Comparison of ENCODE assay signal across 11 cellular contexts in the genomic region with DNA sequence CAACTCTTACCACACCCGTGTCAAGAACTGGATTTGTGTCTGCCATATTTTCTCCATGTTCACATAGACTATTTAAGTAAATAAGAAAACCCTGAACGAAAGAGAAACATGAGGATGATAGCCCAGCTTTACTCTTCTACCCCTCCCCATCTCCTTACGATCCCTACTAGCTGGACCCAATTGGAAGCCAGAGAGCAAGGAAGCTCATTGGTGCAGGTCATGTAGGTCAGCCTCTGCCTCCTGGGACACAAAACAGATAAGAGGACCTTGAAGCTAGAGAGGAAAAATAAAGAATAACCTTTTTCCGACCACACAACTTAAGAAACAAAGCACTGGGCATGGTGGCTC.
DNase-seq lines count a peak whose midpoint lies in the region; ATAC-seq and TF ChIP-seq lines count a peak whose summit lies in the region.
"Had no signal": no experiment of that assay in that cellular context is flagged by ENCODE, and none has a peak within 500 bp of the region (broad histone marks: within the 10 kb centered on the region; RNA-seq: fewer than 3 reads in every experiment).

No MANE protein-coding gene starts in this region.

- no peaks in the 10 kb centered on the region for H4K20me1 ChIP-seq in osteoblast (ENCODE audit: insufficient read depth, low read length)

- no peak overlapping the region for H3K27ac Mint-ChIP-seq in activated T-cell treated with anti-CD3 and anti-CD28 coated beads, Interleukin-2, amount 50 U/mL, for 72 hours
- peak overlapping the region; percentile 89 to 92 for H3K27ac Mint-ChIP-seq in T-cell
- peak overlapping the region; percentile 99 for H3K27ac Mint-ChIP-seq in stimulated activated memory B cell treated with anti-CD40 and anti-IgM and Interleukin-4, amounts not matched to agents 10 μg/mL and 1 μg/mL and 100 μg/mL, for 72 hours

- no peak for DNase-seq in activated T-cell treated with anti-CD3 and anti-CD28 coated beads, Interleukin-2, amount 50 U/mL, for 72 hours
- no peak for DNase-seq in activated T-cell treated with anti-CD3 and anti-CD28 coated beads, Interleukin-2, amount 50 U/mL, for 48 hours
- DNase-seq in T-cell (no peak), foreskin keratinocyte (no peak), erythroblast (lab: John Stamatoyannopoulos, UW) (no peak), osteoblast (ENCODE audit: insufficient read length, low spot score, missing footprints) (no peak), substantia nigra (lab: John Stamatoyannopoulos, UW) (no peak)
- DNase-seq: uterus had no signal

- no peak for TF ChIP-seq POLR2A in erythroblast (IDR thresholded peaks at IDR 0.05; ENCODE audit: low read length)

- no peak for ATAC-seq in activated T-cell treated with anti-CD3 and anti-CD28 coated beads, Interleukin-2, amount 50 U/mL, for 72 hours (replicated peaks in 1 of 2)
- ATAC-seq in T-cell (replicated peaks in 1 of 4), result no peak
- ATAC-seq in foreskin keratinocyte, result no peak
- ATAC-seq in stimulated activated memory B cell treated with anti-CD40 and anti-IgM and Interleukin-4, amounts not matched to agents 10 μg/mL and 1 μg/mL and 100 μg/mL, for 72 hours, result no peak

- H3K4me3 ChIP-seq in osteoblast (ENCODE audit: insufficient read depth, low read length), result no peak overlapping the region
- H3K4me3 ChIP-seq: HAP-1, uterus had no signal

- no peaks in the 10 kb centered on the region for H3K79me2 ChIP-seq in osteoblast (ENCODE audit: insufficient read depth, low read length)

- H3K27ac ChIP-seq in foreskin keratinocyte, result peak overlapping the region; percentile 44
- H3K27ac ChIP-seq in osteoblast (ENCODE audit: low read depth, low read length), result no peak overlapping the region
- no peak overlapping the region for H3K27ac ChIP-seq in substantia nigra (ENCODE audit: low read depth, low read length, poor library complexity, severe bottlenecking)
- H3K27ac ChIP-seq: neutrophil, uterus had no signal

- POLR2A ChIA-PET in T-cell (lab: Charles Lee), result interaction anchor here in 1 of 2 donors (0.6 kb wide), 1 partner anchor 38 kb away, joined by 3 read pairs; no protein-coding TSS in a partner anchor

- H3K36me3 Mint-ChIP-seq in activated T-cell treated with anti-CD3 and anti-CD28 coated beads, Interleukin-2, amount 50 U/mL, for 72 hours (ENCODE audit: insufficient read depth in 2 of 2), result peaks cover 5 to 8% of the 10 kb centered on the region in 2 donors
- H3K36me3 Mint-ChIP-seq in T-cell, result peaks cover 7% of the 10 kb centered on the region
- H3K36me3 Mint-ChIP-seq in stimulated activated memory B cell treated with anti-CD40 and anti-IgM and Interleukin-4, amounts not matched to agents 10 μg/mL and 1 μg/mL and 100 μg/mL, for 72 hours, result peaks cover 5% of the 10 kb centered on the region

- H3K36me3 ChIP-seq in osteoblast (ENCODE audit: insufficient read depth, low read length), result no peaks in the 10 kb centered on the region
- H3K36me3 ChIP-seq: HAP-1, neutrophil, uterus had no signal

- peaks cover 8 to 10% of the 10 kb centered on the region in 2 donors for H3K9me3 Mint-ChIP-seq in activated T-cell treated with anti-CD3 and anti-CD28 coated beads, Interleukin-2, amount 50 U/mL, for 72 hours
- H3K9me3 Mint-ChIP-seq in T-cell, result peaks cover 4 to 8% (median 5%) of the 10 kb centered on the region in 3 donors
- peaks cover 2% of the 10 kb centered on the region for H3K9me3 Mint-ChIP-seq in stimulated activated memory B cell treated with anti-CD40 and anti-IgM and Interleukin-4, amounts not matched to agents 10 μg/mL and 1 μg/mL and 100 μg/mL, for 72 hours

- H3K9me3 ChIP-seq in osteoblast (ENCODE audit: low read depth, low read length), result peaks cover 4% of the 10 kb centered on the region

- peak overlapping the region; percentile 82 to 95 for H3K4me3 Mint-ChIP-seq in activated T-cell treated with anti-CD3 and anti-CD28 coated beads, Interleukin-2, amount 50 U/mL, for 72 hours
- peak overlapping the region; percentile 14 to 83 (median 78) for H3K4me3 Mint-ChIP-seq in T-cell
- peak overlapping the region; percentile 80 for H3K4me3 Mint-ChIP-seq in stimulated activated memory B cell treated with anti-CD40 and anti-IgM and Interleukin-4, amounts not matched to agents 10 μg/mL and 1 μg/mL and 100 μg/mL, for 72 hours

- H3K4me1 Mint-ChIP-seq in activated T-cell treated with anti-CD3 and anti-CD28 coated beads, Interleukin-2, amount 50 U/mL, for 72 hours (ENCODE audit: low read depth), result peaks cover 28% of the 10 kb centered on the region
- peaks cover 22 to 26% (median 25%) of the 10 kb centered on the region in 3 donors for H3K4me1 Mint-ChIP-seq in T-cell
- peaks cover 44% of the 10 kb centered on the region for H3K4me1 Mint-ChIP-seq in stimulated activated memory B cell treated with anti-CD40 and anti-IgM and Interleukin-4, amounts not matched to agents 10 μg/mL and 1 μg/mL and 100 μg/mL, for 72 hours

- H3K4me1 ChIP-seq in foreskin keratinocyte, result peaks cover 8% of the 10 kb centered on the region
- peaks cover 10% of the 10 kb centered on the region for H3K4me1 ChIP-seq in osteoblast (ENCODE audit: insufficient read depth, low read length)
- H3K4me1 ChIP-seq: uterus had no signal

- no peak for TF ChIP-seq CTCF in foreskin keratinocyte (conservative IDR thresholded peaks at IDR 0.05)
- TF ChIP-seq CTCF in osteoblast (IDR thresholded peaks at IDR 0.05; ENCODE audit: extremely low read depth, low read depth, low read length), result no peak

- no peak overlapping the region for H3K4me2 ChIP-seq in osteoblast (ENCODE audit: insufficient read depth, low read length)

- CTCF ChIA-PET in T-cell (lab: Charles Lee), result interaction anchor here (0.6 to 6.1 kb wide), 6 partner anchors 15 to 763 kb away, joined by 3 to 114 read pairs (median 6); a partner anchor contains a TSS

- H3K27me3 ChIP-seq in foreskin keratinocyte, result no peaks in the 10 kb centered on the region
- H3K27me3 ChIP-seq in osteoblast (ENCODE audit: insufficient read depth, low read length), result no peaks in the 10 kb centered on the region
- H3K27me3 ChIP-seq: neutrophil, uterus had no signal

- H2AFZ ChIP-seq in osteoblast (ENCODE audit: low read length), result no peak overlapping the region

- H3K27me3 Mint-ChIP-seq in activated T-cell treated with anti-CD3 and anti-CD28 coated beads, Interleukin-2, amount 50 U/mL, for 72 hours (ENCODE audit: low read depth), result no peaks in the 10 kb centered on the region
- no peaks in the 10 kb centered on the region for H3K27me3 Mint-ChIP-seq in T-cell
- H3K27me3 Mint-ChIP-seq in stimulated activated memory B cell treated with anti-CD40 and anti-IgM and Interleukin-4, amounts not matched to agents 10 μg/mL and 1 μg/mL and 100 μg/mL, for 72 hours, result no peaks in the 10 kb centered on the region
